Comparison of ENCODE assay signal across 9 cellular contexts in the genomic region with DNA sequence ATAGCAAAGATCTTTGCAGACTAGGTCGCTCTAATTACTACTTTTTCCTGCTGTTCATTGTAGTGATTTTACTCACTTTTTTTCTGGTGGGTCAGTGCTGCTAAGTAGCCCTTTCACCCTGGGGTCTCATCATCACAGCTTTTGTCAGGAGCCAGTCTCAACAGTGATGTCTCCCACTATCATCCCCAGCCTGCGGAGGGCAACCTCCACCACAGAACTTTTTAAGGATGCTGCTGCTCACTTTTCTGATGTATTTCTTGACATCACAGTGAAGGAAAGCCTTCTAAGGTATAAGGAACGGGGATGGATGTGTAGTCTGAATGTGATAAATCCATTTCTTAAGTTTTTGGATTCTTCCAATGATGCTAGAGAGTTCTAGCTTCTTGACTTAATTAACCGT.
DNase-seq lines count a peak whose midpoint lies in the region; ATAC-seq and TF ChIP-seq lines count a peak whose summit lies in the region.
"Had no signal": no experiment of that assay in that cellular context is flagged by ENCODE, and none has a peak within 500 bp of the region (broad histone marks: within the 10 kb centered on the region; RNA-seq: fewer than 3 reads in every experiment).

No MANE protein-coding gene starts in this region.

- TF ChIP-seq CTCF in 22Rv1 (IDR thresholded peaks at IDR 0.05): peak; percentile 47
- peak; percentile 38 for TF ChIP-seq CTCF in GM12864 (IDR thresholded peaks at IDR 0.05; ENCODE audit: low read depth, low read length, missing control alignments)
- TF ChIP-seq CTCF in fibroblast of the aortic adventitia (IDR thresholded peaks at IDR 0.05; ENCODE audit: insufficient read depth, low read length): peak; percentile 36

- no peak for DNase-seq in GM12864 (ENCODE audit: low read depth)
- DNase-seq in OCI-M1 (lab: John Stamatoyannopoulos, UW): peak; percentile 38
- DNase-seq in fibroblast of the aortic adventitia (ENCODE audit: low read depth): peak; percentile 14
- DNase-seq in NCI-H2227 treated with DMSO at 0.1 percent for 48 hours (lab: John Stamatoyannopoulos, UW): no peak
- DNase-seq in SW480 (ENCODE audit: low spot score): no peak
- DNase-seq: NCI-H187 treated with DMSO at 0.1 percent for 48 hours had no signal

- H3K27ac ChIP-seq in 22Rv1: no peak overlapping the region

- H3K4me3 ChIP-seq in GM12864 (ENCODE audit: low read depth, low read length) (no peak overlapping the region), fibroblast of the aortic adventitia (ENCODE audit: low read depth, low read length) (no peak overlapping the region)

- ATAC-seq in GM21447 (IDR thresholded peaks at IDR 0.05; ENCODE audit: unreplicated experiment) (no peak), GM21529 (IDR thresholded peaks at IDR 0.05; ENCODE audit: unreplicated experiment) (no peak)

Comparison
In these comparisons a context has a peak if more than half of its experiments do, and no peak if none do; other contexts are left out.
1. DNase-seq: peak in OCI-M1 (single experiment) and fibroblast of the aortic adventitia (single experiment); none in GM12864 (single experiment), NCI-H2227 treated with DMSO at 0.1 percent for 48 hours (single experiment) and SW480 (single experiment).
2. Peak in every context shown above with its lines, with median percentiles within 50 percentile points of each other: CTCF ChIP-seq.